21 cellular contexts compared by ENCODE assay signal in the genomic region with DNA sequence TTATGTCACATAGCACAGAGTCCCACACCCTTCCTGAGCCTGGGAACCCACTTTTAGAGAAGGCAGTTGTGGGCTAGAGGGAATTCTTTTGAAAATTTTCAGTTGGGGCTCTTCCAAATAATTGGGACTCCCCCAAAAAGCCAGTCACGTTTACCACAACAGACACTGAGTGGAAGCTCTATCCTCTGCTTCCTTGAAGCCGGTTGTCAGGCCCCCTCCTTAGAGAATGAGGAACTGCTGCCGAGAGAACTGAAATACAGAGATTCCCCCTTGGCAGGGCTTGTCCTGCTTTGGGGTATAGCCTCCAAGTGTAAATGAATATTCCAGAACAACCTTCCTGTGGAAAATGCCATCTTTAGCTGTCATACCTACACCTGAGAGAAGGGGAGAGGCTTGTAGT. TPM values are rescaled to one million over a fixed set of nuclear protein-coding genes. Genes with fewer than 3 reads are reported as not detected.
"Had no signal": no experiment of that assay in that cellular context is flagged by ENCODE, and none has a peak within 500 bp of the region (broad histone marks: within the 10 kb centered on the region; RNA-seq: fewer than 3 reads in every experiment).

No MANE protein-coding gene starts in this region.

- H3K27ac Mint-ChIP-seq: activated B cell treated with CpG ODN at 0.5 μM for 24 hours; activated CD8-positive, alpha-beta T cell treated with anti-CD3 and anti-CD28 coated beads for 36 hours; activated naive CD4-positive, alpha-beta T cell treated with anti-CD3 and anti-CD28 coated beads, Interleukin-2, amount 50 U/mL, for 72 hours; activated T-helper 2 cell treated with anti-CD3 and anti-CD28 coated beads, Interferon-gamma antibody, Interleukin-2, Interleukin-4, amounts not matched to agents 10 μg/mL and 5 μg/mL and 100 μg/mL, durations not matched to agents 14 hours and 24 hours and 36 hours; nephron progenitor cell; T-helper 17 cell had no signal

- ATAC-seq: activated CD8-positive, alpha-beta T cell treated with anti-CD3 and anti-CD28 coated beads for 36 hours; activated naive CD4-positive, alpha-beta T cell treated with anti-CD3 and anti-CD28 coated beads, Interleukin-2, amount 50 U/mL, for 72 hours; activated T-cell treated with anti-CD3 and anti-CD28 coated beads, Interleukin-2, amount 50 U/mL, for 4 hours; left lung; lower lobe of right lung; psoas muscle; T-helper 17 cell had no signal

- H3K9me3 Mint-ChIP-seq: activated B cell treated with CpG ODN at 0.5 μM for 24 hours; activated CD8-positive, alpha-beta T cell treated with anti-CD3 and anti-CD28 coated beads for 36 hours; activated naive CD4-positive, alpha-beta T cell treated with anti-CD3 and anti-CD28 coated beads, Interleukin-2, amount 50 U/mL, for 72 hours; activated T-cell treated with anti-CD3 and anti-CD28 coated beads, Interleukin-2, amount 50 U/mL, for 4 hours; activated T-helper 2 cell treated with anti-CD3 and anti-CD28 coated beads, Interferon-gamma antibody, Interleukin-2, Interleukin-4, amounts not matched to agents 10 μg/mL and 5 μg/mL and 100 μg/mL, durations not matched to agents 14 hours and 24 hours and 36 hours; central memory CD8-positive, alpha-beta T cell had no signal

- H3K36me3 Mint-ChIP-seq: activated naive CD4-positive, alpha-beta T cell treated with anti-CD3 and anti-CD28 coated beads, Interleukin-2, amount 50 U/mL, for 72 hours had no signal

- DNase-seq: activated B cell treated with CpG ODN at 0.5 μM for 24 hours; activated CD4-positive, alpha-beta T cell treated with anti-CD3 and anti-CD28 coated beads, Interleukin-2, amount 50 U/mL, for 1 hour; activated CD8-positive, alpha-beta T cell treated with anti-CD3 and anti-CD28 coated beads for 36 hours; activated T-cell treated with anti-CD3 and anti-CD28 coated beads, Interleukin-2, amount 50 U/mL, for 4 hours; dermis blood vessel endothelial cell; effector CD4-positive, alpha-beta T cell; esophagus squamous epithelium; foreskin melanocyte; left lung; lower lobe of right lung; mesendoderm; nephron progenitor cell; psoas muscle; stimulated activated CD4-positive, alpha-beta T cell treated with anti-CD3 and anti-CD28 coated beads, Interleukin-1b, Interleukin-23, amount 100 ng/mL, for 48 hours; stimulated activated naive CD4-positive, alpha-beta T cell; T-helper 17 cell; T1000; transverse colon had no signal

- H3K4me3 Mint-ChIP-seq: activated B cell treated with CpG ODN at 0.5 μM for 24 hours; activated CD8-positive, alpha-beta T cell treated with anti-CD3 and anti-CD28 coated beads for 36 hours; activated T-cell treated with anti-CD3 and anti-CD28 coated beads, Interleukin-2, amount 50 U/mL, for 4 hours; central memory CD8-positive, alpha-beta T cell had no signal

RNA-seq across cellular contexts. Expression of gene JAG1, which starts 2.7 kb away (rescaled TPM):
- total RNA-seq: activated B cell treated with CpG ODN at 0.5 μM for 24 hours had no signal
